In the genomic region with DNA sequence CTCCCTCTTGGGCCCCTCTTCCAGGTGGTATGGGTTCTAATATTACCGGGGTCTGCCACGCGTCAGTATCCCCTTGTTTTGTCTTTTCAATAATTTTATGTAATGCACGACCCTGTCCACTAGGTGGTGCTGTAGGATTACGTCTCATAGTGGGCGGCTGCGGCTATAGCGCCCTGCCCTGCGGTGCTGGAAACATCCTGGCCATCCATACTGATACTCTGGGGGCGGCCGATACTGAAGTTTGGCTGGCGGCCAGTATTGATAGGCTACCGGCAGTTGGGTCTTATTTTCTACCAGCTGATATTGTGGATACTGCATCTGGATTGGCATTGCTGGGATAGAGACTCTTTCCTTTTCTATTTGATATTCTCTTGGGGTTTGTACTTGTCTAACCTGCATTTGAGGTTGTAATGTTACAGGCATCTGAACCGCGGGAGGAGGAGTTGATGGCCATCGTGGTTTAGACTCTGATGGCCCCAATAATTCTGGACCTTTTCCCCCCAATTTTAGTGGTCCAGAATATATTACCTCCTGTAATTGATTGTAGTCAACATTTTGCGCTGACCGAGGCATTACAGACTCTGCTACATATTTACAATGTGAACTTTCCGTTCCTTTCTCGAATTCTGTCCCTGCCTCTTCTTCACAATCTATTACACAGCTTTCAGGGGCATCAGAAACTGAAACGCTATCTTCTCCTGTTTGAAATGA, we compare ENCODE assay signal across 8 cellular contexts. TPM values are rescaled to one million over a fixed set of nuclear protein-coding genes. Genes with fewer than 3 reads are reported as not detected.
DNase-seq lines count a peak whose midpoint lies in the region; ATAC-seq and TF ChIP-seq lines count a peak whose summit lies in the region.

No MANE protein-coding gene starts in this region.

- no peak overlapping the region for H3K23ac ChIP-seq in H9 (ENCODE audit: insufficient read length, low read depth, low read length)

- H3K36me3 Mint-ChIP-seq in H9 (ENCODE audit: insufficient read depth in 1 of 3, low read depth in 3 of 3) (no peaks in the 10 kb centered on the region), endothelial cell (ENCODE audit: low read depth, unreplicated experiment) (peaks cover 5% of the 10 kb centered on the region), naive B cell (no peaks in the 10 kb centered on the region)

- no peak overlapping the region for H2BK5ac ChIP-seq in H9 (ENCODE audit: insufficient read length, low read length)

- no peak overlapping the region for H4K91ac ChIP-seq in H9 (ENCODE audit: insufficient read length, low read depth, low read length)

- no peak overlapping the region for H3K9ac ChIP-seq in H9 (ENCODE audit: extremely low read depth, insufficient read length, low read length)

- no peak overlapping the region for H4K8ac ChIP-seq in H9 (replicated peaks; ENCODE audit: insufficient read length, low read depth, low read length)

- 0 out of 7 replicates have a peak overlapping the region, but pooled peaks of 1 of the 3 experiments have one; percentile 26 for H3K27ac Mint-ChIP-seq in H9
- no peak overlapping the region for H3K27ac Mint-ChIP-seq in endothelial cell (ENCODE audit: unreplicated experiment)
- peak overlapping the region in 4 of 6 donors; percentile 0 to 93 (median 78) for H3K27ac Mint-ChIP-seq in naive B cell

- H4K5ac ChIP-seq in H9 (ENCODE audit: insufficient read length, low read depth, low read length) = no peak overlapping the region

- H3T11ph ChIP-seq in H9 (ENCODE audit: low read length) = no peak overlapping the region

- H3K4ac ChIP-seq in H9 (ENCODE audit: low read depth, low read length) = no peak overlapping the region

- H3K27ac ChIP-seq in H9 (ENCODE audit: insufficient read length, low read depth, low read length) = no peak overlapping the region

- H3K4me1 Mint-ChIP-seq in H9 (peaks cover 10 to 21% of the 10 kb centered on the region in 2 experiments), endothelial cell (ENCODE audit: unreplicated experiment) (peaks cover 8% of the 10 kb centered on the region), naive B cell (peaks cover 12 to 20% (median 14%) of the 10 kb centered on the region in 3 donors)

- H2AK5ac ChIP-seq in H9 (ENCODE audit: insufficient read length, low read length) = no peak overlapping the region

- H3K27me3 ChIP-seq in H9 (ENCODE audit: insufficient read depth, low read length) = no peaks in the 10 kb centered on the region

- no peak overlapping the region for H3K56ac ChIP-seq in H9 (ENCODE audit: insufficient read length, low read depth, low read length)

- no peaks in the 10 kb centered on the region for H3K4me1 ChIP-seq in H9 (ENCODE audit: insufficient read depth, low read length)

- H2BK20ac ChIP-seq in H9 (ENCODE audit: low read depth, low read length, poor library complexity, severe bottlenecking) = no peak overlapping the region

- ATAC-seq in naive B cell (ENCODE audit: low read depth in 2 of 2) (no peak), GM19023 (IDR thresholded peaks at IDR 0.05; ENCODE audit: unreplicated experiment) (no peak)

- DNase-seq in AG10803 (ENCODE audit: low read depth) = peak; percentile 42
- DNase-seq in H9 = peak; percentile 84
- peak; percentile 83 for DNase-seq in NCI-H774 (lab: John Stamatoyannopoulos, UW)
- peak; percentile 86 for DNase-seq in activated CD8-positive, alpha-beta memory T cell treated with anti-CD3 and anti-CD28 coated beads for 24 hours
- DNase-seq in endothelial cell (ENCODE audit: low spot score) = peak; percentile 78
- peak; percentile 76 for DNase-seq in naive B cell
- peak; percentile 24 for DNase-seq in stromal cell of bone marrow (ENCODE audit: low read depth)

- H3K9me3 ChIP-seq in H9 (ENCODE audit: control insufficient read depth, low read depth, low read length) = no peaks in the 10 kb centered on the region

- no peaks in the 10 kb centered on the region for H3K79me1 ChIP-seq in H9 (ENCODE audit: insufficient read depth, low read depth, low read length, poor library complexity, severe bottlenecking)

- H3K4me2 ChIP-seq in H9 (ENCODE audit: insufficient read depth, insufficient read length, low read length) = no peak overlapping the region

- H3K4me3 ChIP-seq in AG10803 (ENCODE audit: low read length) = no peak overlapping the region

- H2BK12ac ChIP-seq in H9 (ENCODE audit: insufficient read length, low read depth, low read length) = no peak overlapping the region

- no CpG with 5 or more reads among the region's 21 CpGs for WGBS in H9 (ENCODE audit: extremely low coverage, insufficient read length, low lambda C conversion rate)

- H2BK15ac ChIP-seq in H9 (ENCODE audit: low read depth, low read length) = no peak overlapping the region

- H3K14ac ChIP-seq in H9 (ENCODE audit: insufficient read depth, low read length) = no peak overlapping the region

- no peak overlapping the region for H2BK120ac ChIP-seq in H9 (ENCODE audit: low read depth, low read length, poor library complexity, severe bottlenecking)

- H3K27me3 Mint-ChIP-seq in H9 (ENCODE audit: low read depth) (peaks cover 11% of the 10 kb centered on the region), endothelial cell (ENCODE audit: unreplicated experiment) (no peaks in the 10 kb centered on the region), naive B cell (no peaks in the 10 kb centered on the region)

- no peak overlapping the region for H2AFZ ChIP-seq in H9 (ENCODE audit: low read length)

- TF ChIP-seq CTCF in AG10803 (conservative IDR thresholded peaks at IDR 0.05; ENCODE audit: low read length) (peak; percentile 78), H9 (conservative IDR thresholded peaks at IDR 0.05) (peak; percentile 90), endothelial cell (IDR thresholded peaks at IDR 0.05; ENCODE audit: unreplicated experiment) (peak; percentile 95)

- H3K9me3 Mint-ChIP-seq in H9 (no peaks in the 10 kb centered on the region), endothelial cell (ENCODE audit: unreplicated experiment) (no peaks in the 10 kb centered on the region), naive B cell (no peaks in the 10 kb centered on the region)

- no peak overlapping the region for H3K4me3 Mint-ChIP-seq in H9
- H3K4me3 Mint-ChIP-seq in endothelial cell (ENCODE audit: unreplicated experiment) = no peak overlapping the region
- H3K4me3 Mint-ChIP-seq in naive B cell = peak overlapping the region in 1 of 8 donors; percentile 49

- H3K18ac ChIP-seq in H9 (ENCODE audit: insufficient read length, low read depth, low read length) = no peak overlapping the region

- no peaks in the 10 kb centered on the region for H3K23me2 ChIP-seq in H9 (ENCODE audit: insufficient read length, low read depth, low read length, poor library complexity, severe bottlenecking)

- no peaks in the 10 kb centered on the region for H3K79me2 ChIP-seq in H9 (ENCODE audit: insufficient read depth, low read length)

- no peaks in the 10 kb centered on the region for H4K20me1 ChIP-seq in H9 (ENCODE audit: control insufficient read depth, insufficient read depth, insufficient read length)

RNA-seq across cellular contexts. Expression of gene TMEM141, which starts 3.3 kb away (rescaled TPM):
- total RNA-seq in H9 (2021) = 55.2 and 58.9 TPM in 2 replicates
- 73.0 TPM for total RNA-seq in endothelial cell (ENCODE audit: unreplicated experiment)
- polyA plus RNA-seq in naive B cell (ENCODE audit: low read depth in 6 of 6) = 10 to 100 TPM; 29.3 to 47.7 (median 35.7) TPM

RNA-seq across cellular contexts. Expression of gene CCDC183, which starts 8.3 kb away (rescaled TPM):
- total RNA-seq in H9 (2021) = 0.59 and 1.1 TPM in 2 replicates
- total RNA-seq in endothelial cell (ENCODE audit: unreplicated experiment) = 1.2 TPM
- 1 to 10 TPM in 1 of 6 donors, under 1 TPM in 1, not detected in 4; 0.24 to 1.7 TPM for polyA plus RNA-seq in naive B cell (ENCODE audit: low read depth in 6 of 6)

RNA-seq across cellular contexts. Expression of gene RABL6, which starts 19.9 kb away (rescaled TPM):
- 108 and 114 TPM in 2 replicates for total RNA-seq in H9 (2021)
- 88.4 TPM for total RNA-seq in endothelial cell (ENCODE audit: unreplicated experiment)
- 10 to 100 TPM in 3 of 6 donors, 1 to 10 TPM in 3; 3.8 to 16.8 (median 9.7) TPM for polyA plus RNA-seq in naive B cell (ENCODE audit: low read depth in 6 of 6)

RNA-seq across cellular contexts. Expression of gene LCN15, which starts 23.5 kb away (rescaled TPM):
- total RNA-seq in H9 (2021) = 0.61 TPM in 1 of 2 replicates, not detected in the other
- total RNA-seq in endothelial cell (ENCODE audit: unreplicated experiment) = 0.49 TPM
- polyA plus RNA-seq in naive B cell (ENCODE audit: low read depth in 6 of 6) = under 1 TPM in 1 of 6 donors, not detected in 5; 0.09 TPM

RNA-seq across cellular contexts. Expression of gene LCN8, which starts 29.8 kb away (rescaled TPM):
- total RNA-seq in H9 (2021) (not detected in 2 replicates), endothelial cell (ENCODE audit: unreplicated experiment) (not detected)
- polyA plus RNA-seq in naive B cell (ENCODE audit: low read depth in 6 of 6) = 10 to 100 TPM in 2 of 6 donors, under 1 TPM in 3, not detected in 1; 0.39 to 69.1 (median 0.73) TPM

Comparison
In these comparisons a context has a peak if more than half of its experiments do, and no peak if none do; other contexts are left out.
1. DNase-seq: peak in every context shown above with its lines; median percentile 86 in activated CD8-positive, alpha-beta memory T cell treated with anti-CD3 and anti-CD28 coated beads for 24 hours; 84 in H9; 83 in NCI-H774; 78 in endothelial cell; 76 in naive B cell; 42 in AG10803; 24 in stromal cell of bone marrow.